Comparison of ENCODE assay signal across 20 cellular contexts in genomic region chr3:128100126-128100525, GRCh38.
"Had no signal": no experiment of that assay in that cellular context is flagged by ENCODE, and none has a peak within 500 bp of the region (broad histone marks: within the 10 kb centered on the region; RNA-seq: fewer than 3 reads in every experiment).

No MANE protein-coding gene starts in this region.

- H3K27ac ChIP-seq: brain microvascular endothelial cell, gastroesophageal sphincter, neutrophil, suprapubic skin had no signal

- DNase-seq: activated CD4-positive, alpha-beta memory T cell treated with anti-CD3 and anti-CD28 coated beads for 36 hours; activated CD4-positive, alpha-beta T cell treated with anti-CD3 and anti-CD28 coated beads for 36 hours; activated effector memory CD4-positive, alpha-beta T cell treated with anti-CD3 and anti-CD28 coated beads, Interleukin-2, amount 50 U/mL, for 16 hours; activated T-cell treated with anti-CD3 and anti-CD28 coated beads, Interleukin-2, amount 50 U/mL, for 4 hours; brain microvascular endothelial cell; cerebellar nuclear complex; mucosa of descending colon; naive thymus-derived CD4-positive, alpha-beta T cell; right lobe of liver; SK-N-SH; stimulated activated CD4-positive, alpha-beta T cell treated with anti-CD3 and anti-CD28 coated beads, Interleukin-4, amount 100 ng/mL, for 4 hours; stimulated activated CD8-positive, alpha-beta memory T cell treated with anti-CD3 and anti-CD28 coated beads, Interleukin-4, amount 100 ng/mL, for 48 hours; stimulated activated naive CD8-positive, alpha-beta T cell treated with anti-CD3 and anti-CD28 coated beads, Interleukin-15, Interleukin-2, amounts not matched to agents 100 U/mL and 50 U/mL, for 24 hours; T-helper 1 cell; T1000 had no signal

- H3K4me2 ChIP-seq: SK-N-SH, smooth muscle cell had no signal

- H3K9me3 ChIP-seq: gastroesophageal sphincter, mucosa of descending colon, neutrophil, right lobe of liver, SK-N-SH, suprapubic skin had no signal

- H3K27me3 ChIP-seq: brain microvascular endothelial cell, gastroesophageal sphincter, neutrophil, right lobe of liver, suprapubic skin had no signal

- H3K4me3 ChIP-seq: gastroesophageal sphincter, mucosa of descending colon, right lobe of liver, smooth muscle cell, suprapubic skin had no signal

- ATAC-seq: activated CD4-positive, alpha-beta T cell treated with anti-CD3 and anti-CD28 coated beads for 36 hours; activated naive CD4-positive, alpha-beta T cell treated with anti-CD3 and anti-CD28 coated beads, Interleukin-2, amount 50 U/mL, for 72 hours; activated T-cell treated with anti-CD3 and anti-CD28 coated beads, Interleukin-2, amount 50 U/mL, for 4 hours; gastroesophageal sphincter; mucosa of descending colon; naive thymus-derived CD4-positive, alpha-beta T cell; stimulated activated naive CD8-positive, alpha-beta T cell treated with anti-CD3 and anti-CD28 coated beads, Interleukin-15, Interleukin-2, amounts not matched to agents 100 U/mL and 50 U/mL, for 24 hours had no signal

- H3K9ac ChIP-seq: SK-N-SH had no signal
